Comparison of ENCODE assay signal across 19 cellular contexts in genomic region chr16:52553322-52553721, GRCh38. TPM values are rescaled to one million over a fixed set of nuclear protein-coding genes. Genes with fewer than 3 reads are reported as not detected.
DNase-seq lines count a peak whose midpoint lies in the region; ATAC-seq and TF ChIP-seq lines count a peak whose summit lies in the region.
"Had no signal": no experiment of that assay in that cellular context is flagged by ENCODE, and none has a peak within 500 bp of the region (broad histone marks: within the 10 kb centered on the region; RNA-seq: fewer than 3 reads in every experiment).

No MANE protein-coding gene starts in this region.

- H3K9me2 ChIP-seq in neural cell (ENCODE audit: insufficient read depth, low read length), result no peaks in the 10 kb centered on the region

- no peaks in the 10 kb centered on the region for H3F3A ChIP-seq in neural cell (ENCODE audit: insufficient read depth, low read length, poor library complexity, severe bottlenecking)

- no peaks in the 10 kb centered on the region for H3K27me3 ChIP-seq in neural cell (ENCODE audit: insufficient read depth, low read depth, low read length)
- H3K27me3 ChIP-seq: breast epithelium, right atrium auricular region had no signal

- TF ChIP-seq CTCF in HFF-Myc (IDR thresholded peaks at IDR 0.05; ENCODE audit: low read depth, low read length, missing control alignments), result peak; percentile 12
- peak; percentile 34; the same call in 1 of the 2 replicates for TF ChIP-seq CTCF in VCaP (conservative IDR thresholded peaks at IDR 0.05)
- TF ChIP-seq CTCF in neural cell (IDR thresholded peaks at IDR 0.05; ENCODE audit: poor library complexity, severe bottlenecking), result peak; percentile 62

- H4K20me1 ChIP-seq in neural cell (ENCODE audit: insufficient read depth), result no peaks in the 10 kb centered on the region

- no peak overlapping the region for H3K9ac ChIP-seq in neural cell (ENCODE audit: low read length)

- H3K9me3 ChIP-seq in neural cell (ENCODE audit: low read length), result no peaks in the 10 kb centered on the region
- H3K9me3 ChIP-seq: breast epithelium had no signal

- H2AFZ ChIP-seq in neural cell (ENCODE audit: low read depth, low read length), result no peak overlapping the region

- peak; percentile 33 for DNase-seq in DMS 273 (lab: John Stamatoyannopoulos, UW; ENCODE audit: unreplicated experiment)
- DNase-seq in DMS 273 treated with DMSO at 0.1 percent for 48 hours (lab: John Stamatoyannopoulos, UW), result no peak
- DNase-seq in HFF-Myc (ENCODE audit: extremely low read depth, low read depth), result no peak
- DNase-seq in NOMO-1 treated with dmso at 0.1 percent for 144 hours (lab: John Stamatoyannopoulos, UW; ENCODE audit: unreplicated experiment), result no peak
- DNase-seq: 8988T; activated naive CD4-positive, alpha-beta T cell treated with anti-CD3 and anti-CD28 coated beads for 36 hours; CD4-positive, alpha-beta T cell; effector CD4-positive, alpha-beta T cell; GF-D8; MM.1S; naive thymus-derived CD4-positive, alpha-beta T cell; NCI-H446 treated with DMSO at 0.1 percent for 48 hours; stimulated activated CD4-positive, alpha-beta T cell treated with anti-CD3 and anti-CD28 coated beads, Interleukin-1b, Interleukin-23, amount 100 ng/mL, for 48 hours had no signal

- H3K4me3 ChIP-seq in HFF-Myc (replicated peaks; ENCODE audit: low read depth, low read length) (no peak overlapping the region), neural cell (ENCODE audit: low read length) (no peak overlapping the region)
- H3K4me3 ChIP-seq: breast epithelium, right atrium auricular region had no signal

- no peak overlapping the region for H3K4me2 ChIP-seq in neural cell (ENCODE audit: low read length)

- TF ChIP-seq RAD21 in neural cell (conservative IDR thresholded peaks at IDR 0.05), result peak; percentile 42

- no peak for ATAC-seq in GM19035 (IDR thresholded peaks at IDR 0.05; ENCODE audit: unreplicated experiment)
- no peak for ATAC-seq in GM18868 (IDR thresholded peaks at IDR 0.05; ENCODE audit: unreplicated experiment)
- ATAC-seq: naive thymus-derived CD4-positive, alpha-beta T cell had no signal

- no peak for TF ChIP-seq EP300 in neural cell (conservative IDR thresholded peaks at IDR 0.05; ENCODE audit: poor library complexity, severe bottlenecking)

- H3K27ac ChIP-seq in VCaP (peak overlapping the region; percentile 35; the same call in 1 of the 2 replicates), neural cell (ENCODE audit: low read length) (no peak overlapping the region)
- H3K27ac ChIP-seq: breast epithelium, right atrium auricular region had no signal

- H3K79me2 ChIP-seq in neural cell (replicated peaks; ENCODE audit: insufficient read depth, low read length), result no peaks in the 10 kb centered on the region

- no peaks in the 10 kb centered on the region for H3K36me3 ChIP-seq in neural cell (ENCODE audit: insufficient read depth, low read length)
- H3K36me3 ChIP-seq: breast epithelium, right atrium auricular region had no signal

TF ChIP-seq in neural cell, 6 proteins besides CTCF, POLR2A, EP300 and RAD21:
- peak; percentile 35 for TF ChIP-seq SMC3 (conservative IDR thresholded peaks at IDR 0.05; ENCODE audit: poor library complexity)
- TF ChIP-seq MXI1 (conservative IDR thresholded peaks at IDR 0.05; ENCODE audit: poor library complexity, severe bottlenecking), result no peak

RNA-seq across cellular contexts. Expression of gene TOX3, which starts 6.4 kb away (rescaled TPM):
- 2.3 and 2.8 TPM in 2 replicates for polyA plus RNA-seq in neural cell
- 6.1 and 6.3 TPM in 2 replicates for polyA minus RNA-seq in neural cell
- polyA plus RNA-seq: naive thymus-derived CD4-positive, alpha-beta T cell had no signal

Comparison
In these comparisons a context has a peak if more than half of its experiments do, and no peak if none do; other contexts are left out.
1. CTCF ChIP-seq: peak in every context shown above with its lines; median percentile 62 in neural cell; 34 in VCaP; 12 in HFF-Myc.